In genomic region chr2:206159346-206160123, GRCh38 we compare ENCODE assay signal across 8 cellular contexts. TPM values are rescaled to one million over a fixed set of nuclear protein-coding genes. Genes with fewer than 3 reads are reported as not detected.
DNase-seq lines count a peak whose midpoint lies in the region; ATAC-seq and TF ChIP-seq lines count a peak whose summit lies in the region.

TSS of gene EEF1B2 (plus strand) at chr2:206159895. CDS start at chr2:206159980, 85 bp downstream.
TSS of gene NDUFS1 (minus strand) at chr2:206159444. CDS start at chr2:206153678, 5,766 bp downstream.

- H3K9me2 ChIP-seq in Karpas-422 (replicated peaks; ENCODE audit: insufficient read depth, low read length): no peaks in the 10 kb centered on the region

- peak within 1 kb of the TSS; percentile 85 for H3K9ac ChIP-seq in Karpas-422 (ENCODE audit: low read length)

- peaks cover 40% of the 10 kb centered on the region for H3K36me3 ChIP-seq in Karpas-422 (ENCODE audit: insufficient read depth, low read length)
- H3K36me3 ChIP-seq in esophagus muscularis mucosa: peaks cover 25 to 37% (median 27%) of the 10 kb centered on the region in 4 donors
- H3K36me3 ChIP-seq in muscle layer of duodenum (ENCODE audit: control insufficient read depth in 1 of 2, insufficient read depth in 2 of 2, low read length in 2 of 2): peaks cover 23 to 25% of the 10 kb centered on the region in 2 donors

- H3K27ac ChIP-seq in Karpas-422 (ENCODE audit: low read length): peak within 1 kb of the TSS; percentile 81
- H3K27ac ChIP-seq in esophagus muscularis mucosa (replicated peaks in 1 of 4): peak within 1 kb of the TSS; percentile 87 to 94 (median 91)
- H3K27ac ChIP-seq in muscle layer of duodenum (ENCODE audit: low read length): peak within 1 kb of the TSS; percentile 88

- H3K9me3 ChIP-seq in Karpas-422 (ENCODE audit: low read length) (no peaks in the 10 kb centered on the region), esophagus muscularis mucosa (no peaks in the 10 kb centered on the region), muscle layer of duodenum (ENCODE audit: control insufficient read depth in 1 of 2, low read length in 2 of 2) (no peaks in the 10 kb centered on the region)

- H3K4me1 ChIP-seq in Karpas-422 (ENCODE audit: low read length) (peaks cover 29% of the 10 kb centered on the region), esophagus muscularis mucosa (peaks cover 27 to 51% (median 48%) of the 10 kb centered on the region in 4 donors), muscle layer of duodenum (ENCODE audit: control insufficient read depth in 1 of 2, insufficient read depth in 2 of 2, low read length in 2 of 2) (peaks cover 0 to 28% of the 10 kb centered on the region in 2 donors)

- ATAC-seq in GM21825 (IDR thresholded peaks at IDR 0.05; ENCODE audit: unreplicated experiment): peak; percentile 91

- H3K27me3 ChIP-seq in Karpas-422 (ENCODE audit: low read length) (no peaks in the 10 kb centered on the region), esophagus muscularis mucosa (no peaks in the 10 kb centered on the region), muscle layer of duodenum (ENCODE audit: low read depth, low read length) (no peaks in the 10 kb centered on the region)

- peak within 1 kb of the TSS; percentile 47 for H2AFZ ChIP-seq in Karpas-422 (ENCODE audit: low read length)

- peaks cover 68% of the 10 kb centered on the region for H3K79me2 ChIP-seq in Karpas-422 (ENCODE audit: low read length)

- H4K20me1 ChIP-seq in Karpas-422 (ENCODE audit: insufficient read depth, low read depth, low read length): peaks cover 9% of the 10 kb centered on the region; the same call in 1 of the 2 replicates

- under 1% methylated on average over 42 of the region's 64 CpGs for WGBS in esophagus muscularis mucosa

- peak in 1 of 3 experiments; percentile 10 for TF ChIP-seq CTCF in esophagus muscularis mucosa (IDR thresholded peaks at IDR 0.05)

- intact Hi-C loops in esophagus muscularis mucosa (cut with DNase I): loop anchor here (10.0 kb wide), 2 partner anchors 105 to 395 kb away; no protein-coding TSS in a partner anchor

- no peak for TF ChIP-seq EP300 in esophagus muscularis mucosa (IDR thresholded peaks at IDR 0.05)

- TF ChIP-seq POLR2A in esophagus muscularis mucosa (IDR thresholded peaks at IDR 0.05; ENCODE audit: low read depth): peak; percentile 11

- peak within 1 kb of the TSS; percentile 74 for H3K4me2 ChIP-seq in Karpas-422 (ENCODE audit: low read depth, low read length, poor library complexity, severe bottlenecking)

- H3K4me3 ChIP-seq in Karpas-422 (ENCODE audit: low read length) (peak within 1 kb of the TSS; percentile 75), esophagus muscularis mucosa (peak within 1 kb of the TSS; percentile 75 to 84 (median 76)), muscle layer of duodenum (ENCODE audit: low read depth in 1 of 2, low read length in 2 of 2) (peak within 1 kb of the TSS; percentile 95)

- DNase-seq in DMS79 treated with DMSO at 0.1 percent for 48 hours (lab: John Stamatoyannopoulos, UW) (peak; percentile 95), Karpas-422 (peak; percentile 99), RKO (ENCODE audit: low spot score) (peak; percentile 98), activated T-helper 1 cell treated with Interleukin-2 at 50 U/mL for 16 hours (ENCODE audit: low read depth) (peak; percentile 94), esophagus muscularis mucosa (ENCODE audit: extremely low spot score) (peak; percentile 99)
- peak; percentile 95 to 97 for DNase-seq in stimulated activated CD8-positive, alpha-beta memory T cell treated with anti-CD3 and anti-CD28 coated beads, Interleukin-7, amount 100 ng/mL, for 4 hours (ENCODE audit: low read depth in 2 of 2)

RNA-seq across cellular contexts. Expression of gene EEF1B2, which starts in this region (rescaled TPM):
- total RNA-seq in Karpas-422 (2014; rRNA removed; shearing (Covaris generic); ENCODE audit: low replicate concordance): 588 and 786 TPM in 2 replicates
- total RNA-seq in esophagus muscularis mucosa: 100 to 1,000 TPM; 219 to 381 (median 342) TPM

RNA-seq across cellular contexts. Expression of gene NDUFS1, which starts in this region (rescaled TPM):
- 76.4 and 83.6 TPM in 2 replicates for total RNA-seq in Karpas-422 (2014; rRNA removed; shearing (Covaris generic); ENCODE audit: low replicate concordance)
- total RNA-seq in esophagus muscularis mucosa: 100 to 1,000 TPM in 1 of 4 donors, 10 to 100 TPM in 3; 83.5 to 101 (median 90.9) TPM

Comparison
In these comparisons a context has a peak if more than half of its experiments do, and no peak if none do; other contexts are left out.
1. Peak in every context shown above with its lines: DNase-seq, ATAC-seq, H3K4me3 ChIP-seq and H3K27ac ChIP-seq.